8 cellular contexts compared by ENCODE assay signal in the genomic region with DNA sequence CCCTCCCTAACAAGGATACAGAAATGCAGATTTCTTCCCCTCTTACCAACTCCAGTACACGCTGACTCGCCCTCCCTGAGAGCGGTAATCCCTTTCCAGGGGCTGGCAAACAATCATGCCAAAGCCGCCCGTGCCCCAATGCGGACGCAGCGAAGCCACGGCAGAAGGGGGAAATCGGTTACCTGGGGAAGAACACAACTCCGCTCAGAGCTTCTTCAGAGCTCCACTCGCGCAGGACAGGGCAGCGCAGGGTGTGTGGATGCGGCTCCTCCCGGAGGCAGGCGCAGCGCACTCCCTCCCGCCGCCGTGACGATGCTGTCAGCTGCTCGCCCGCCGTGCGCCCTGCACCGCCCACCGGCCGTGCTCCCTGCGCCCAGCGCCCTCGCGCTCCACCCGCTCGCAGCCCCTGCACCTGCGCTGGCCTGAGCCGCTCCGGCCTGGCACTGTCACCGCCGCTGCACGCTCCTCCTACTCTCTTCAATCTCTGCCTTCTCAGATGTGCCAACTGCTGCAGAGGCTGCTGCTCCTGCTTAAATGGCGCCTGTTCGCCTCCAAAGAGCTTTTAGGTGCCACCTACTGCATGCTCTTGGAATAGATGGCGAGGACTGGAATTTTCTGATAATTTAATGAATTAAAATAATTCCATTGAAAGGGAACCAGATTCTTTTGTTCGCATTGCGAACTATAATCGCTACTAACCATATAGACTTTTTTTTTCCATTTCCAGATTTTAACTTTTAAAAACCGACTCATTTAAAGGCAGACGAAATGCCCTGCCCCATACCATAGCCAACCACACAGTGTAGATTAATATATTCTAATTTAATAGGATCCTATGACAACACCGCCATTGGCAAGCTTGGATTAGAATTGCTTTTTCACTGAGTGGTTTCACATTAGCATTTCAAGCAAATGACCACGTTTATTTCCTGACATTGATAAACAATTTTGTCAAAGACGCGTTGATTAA. TPM values are rescaled to one million over a fixed set of nuclear protein-coding genes. Genes with fewer than 3 reads are reported as not detected.
A peak's percentile ranks its signal among the peaks of the same experiment; 100 is the strongest.
DNase-seq lines count a peak whose midpoint lies in the region; ATAC-seq and TF ChIP-seq lines count a peak whose summit lies in the region.

A gene with protein sequence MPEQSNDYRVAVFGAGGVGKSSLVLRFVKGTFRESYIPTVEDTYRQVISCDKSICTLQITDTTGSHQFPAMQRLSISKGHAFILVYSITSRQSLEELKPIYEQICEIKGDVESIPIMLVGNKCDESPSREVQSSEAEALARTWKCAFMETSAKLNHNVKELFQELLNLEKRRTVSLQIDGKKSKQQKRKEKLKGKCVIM (minus strand): TSS at position 255 of the 970 bp plus-strand sequence. CDS start 28,997 bp downstream, outside the sequence.

- H2AFZ ChIP-seq in MM.1S (ENCODE audit: low read length): peak within 1 kb of the TSS; percentile 97

- H3K4me1 ChIP-seq in MM.1S (ENCODE audit: low read length) (peaks cover 36% of the 10 kb centered on the region), esophagus (ENCODE audit: control insufficient read depth in 2 of 2, insufficient read depth in 2 of 2, low read length in 1 of 2) (peaks cover 0 to 5% of the 10 kb centered on the region in 2 donors)

- peaks cover 12% of the 10 kb centered on the region for H3F3A ChIP-seq in MM.1S (ENCODE audit: insufficient read depth, low read length)

- H3K36me3 Mint-ChIP-seq in activated CD4-positive, alpha-beta T cell treated with anti-CD3 and anti-CD28 coated beads, Interleukin-2, amount 10 ng/mL, durations not matched to agents 24 days and 14 days (ENCODE audit: low read depth): no peaks in the 10 kb centered on the region
- H3K36me3 Mint-ChIP-seq in T-helper 17 cell (ENCODE audit: low read depth): no peaks in the 10 kb centered on the region

- H3K36me3 ChIP-seq in MM.1S (replicated peaks; ENCODE audit: insufficient read depth, low read length) (no peaks in the 10 kb centered on the region), esophagus (ENCODE audit: control insufficient read depth in 2 of 2, insufficient read depth in 2 of 2, low read length in 1 of 2) (no peaks in the 10 kb centered on the region)

- no peak for ATAC-seq in T-helper 17 cell

- no peaks in the 10 kb centered on the region for H3K27me3 ChIP-seq in MM.1S (replicated peaks; ENCODE audit: insufficient read depth, low read length)
- no peaks in the 10 kb centered on the region for H3K27me3 ChIP-seq in esophagus (ENCODE audit: control insufficient read depth in 1 of 2, insufficient read depth in 2 of 2, low read length in 2 of 2)

- H3K27me3 Mint-ChIP-seq in activated CD4-positive, alpha-beta T cell treated with anti-CD3 and anti-CD28 coated beads, Interleukin-2, amount 10 ng/mL, durations not matched to agents 24 days and 14 days: peaks cover 63% of the 10 kb centered on the region
- H3K27me3 Mint-ChIP-seq in T-helper 17 cell: peaks cover 80% of the 10 kb centered on the region

- peaks cover 2% of the 10 kb centered on the region for H3K4me1 Mint-ChIP-seq in activated CD4-positive, alpha-beta T cell treated with anti-CD3 and anti-CD28 coated beads, Interleukin-2, amount 10 ng/mL, durations not matched to agents 24 days and 14 days
- no peaks in the 10 kb centered on the region for H3K4me1 Mint-ChIP-seq in T-helper 17 cell

- H3K4me3 ChIP-seq in MM.1S (ENCODE audit: low read length) (peak within 1 kb of the TSS; percentile 80), esophagus (ENCODE audit: low read depth in 1 of 2, low read length in 2 of 2) (peak within 1 kb of the TSS; percentile 44 to 49)

- H3K79me2 ChIP-seq in MM.1S (ENCODE audit: low read length): no peaks in the 10 kb centered on the region

- peak; percentile 55 for TF ChIP-seq CTCF in MM.1S (IDR thresholded peaks at IDR 0.05; ENCODE audit: low read length)

- H3K9me3 ChIP-seq in MM.1S (replicated peaks; ENCODE audit: insufficient read depth, low read length): no peaks in the 10 kb centered on the region
- no peaks in the 10 kb centered on the region for H3K9me3 ChIP-seq in T-helper 17 cell (ENCODE audit: control insufficient read depth, low read length, poor library complexity, severe bottlenecking)
- no peaks in the 10 kb centered on the region for H3K9me3 ChIP-seq in esophagus (ENCODE audit: control insufficient read depth in 2 of 2, insufficient read depth in 1 of 2, low read depth in 1 of 2, low read length in 1 of 2)

- peak within 1 kb of the TSS; percentile 37 for H3K4me3 Mint-ChIP-seq in activated CD4-positive, alpha-beta T cell treated with anti-CD3 and anti-CD28 coated beads, Interleukin-2, amount 10 ng/mL, durations not matched to agents 24 days and 14 days
- H3K4me3 Mint-ChIP-seq in T-helper 17 cell: peak within 1 kb of the TSS; percentile 72

- intact Hi-C loops in activated CD4-positive, alpha-beta T cell treated with anti-CD3 and anti-CD28 coated beads, Interleukin-2, amount 10 ng/mL, durations not matched to agents 24 days and 14 days (cut with micrococcal nuclease): no loop called here

- H3K27ac ChIP-seq in MM.1S (ENCODE audit: low read length) (peak within 1 kb of the TSS; percentile 50; the same call in 1 of the 2 replicates), esophagus (ENCODE audit: low read depth in 2 of 2, low read length in 1 of 2) (no peak within 1 kb of the TSS)

- 6 to 7% methylated on average over 48 to 53 of the region's 53 CpGs for WGBS in esophagus, 2 donors

- peak within 1 kb of the TSS; percentile 91 for H3K4me2 ChIP-seq in MM.1S (ENCODE audit: low read depth, low read length)

- H3K9me2 ChIP-seq in MM.1S (replicated peaks; ENCODE audit: insufficient read depth, low read length): no peaks in the 10 kb centered on the region

- DNase-seq in activated CD4-positive, alpha-beta T cell treated with anti-CD3 and anti-CD28 coated beads, Interleukin-2, amount 10 ng/mL, durations not matched to agents 24 days and 14 days: no peak
- DNase-seq in activated CD4-positive, alpha-beta T cell treated with anti-CD3 and anti-CD28 coated beads, Interleukin-2, amount 50 U/mL, for 4 hours: no peak
- DNase-seq in MM.1S (peak; percentile 94), T-helper 17 cell (no peak), middle frontal gyrus (ENCODE audit: extremely low spot score, low spot score) (peak; percentile 75), superior temporal gyrus (ENCODE audit: extremely low spot score) (peak; percentile 87)
- DNase-seq in stimulated activated naive CD4-positive, alpha-beta T cell treated with Interleukin-2 at 50 U/mL for 16 hours (lab: John Stamatoyannopoulos, UW): no peak

- H3K9me3 Mint-ChIP-seq in activated CD4-positive, alpha-beta T cell treated with anti-CD3 and anti-CD28 coated beads, Interleukin-2, amount 10 ng/mL, durations not matched to agents 24 days and 14 days: no peaks in the 10 kb centered on the region

- no peaks in the 10 kb centered on the region for H4K20me1 ChIP-seq in MM.1S (ENCODE audit: insufficient read depth, low read length)

- no peak within 1 kb of the TSS for H3K27ac Mint-ChIP-seq in activated CD4-positive, alpha-beta T cell treated with anti-CD3 and anti-CD28 coated beads, Interleukin-2, amount 10 ng/mL, durations not matched to agents 24 days and 14 days
- H3K27ac Mint-ChIP-seq in T-helper 17 cell: no peak within 1 kb of the TSS

- peak within 1 kb of the TSS; percentile 66 for H3K9ac ChIP-seq in MM.1S (ENCODE audit: low read length)

RNA-seq across cellular contexts. Expression of the gene that starts here (rescaled TPM):
- total RNA-seq in activated CD4-positive, alpha-beta T cell treated with anti-CD3 and anti-CD28 coated beads, Interleukin-2, amount 10 ng/mL, durations not matched to agents 24 days and 14 days: not detected in 2 replicates
- total RNA-seq in T-helper 17 cell: not detected
- polyA plus RNA-seq in esophagus: under 1 TPM in 1 of 2 donors, not detected in 1; under 0.01 TPM

Comparison
In these comparisons a context has a peak if more than half of its experiments do, and no peak if none do; other contexts are left out.
1. DNase-seq: peak in MM.1S (single experiment), middle frontal gyrus (single experiment) and superior temporal gyrus (single experiment); none in activated CD4-positive, alpha-beta T cell treated with anti-CD3 and anti-CD28 coated beads, Interleukin-2, amount 10 ng/mL, durations not matched to agents 24 days and 14 days (single experiment), activated CD4-positive, alpha-beta T cell treated with anti-CD3 and anti-CD28 coated beads, Interleukin-2, amount 50 U/mL, for 4 hours (0 of 2), T-helper 17 cell (0 of 3) and stimulated activated naive CD4-positive, alpha-beta T cell treated with Interleukin-2 at 50 U/mL for 16 hours (single experiment).